In genomic region chr5:176653986-176654385, GRCh38 we compare ENCODE assay signal across 22 cellular contexts. TPM values are rescaled to one million over a fixed set of nuclear protein-coding genes. Genes with fewer than 3 reads are reported as not detected.
DNase-seq lines count a peak whose midpoint lies in the region; ATAC-seq and TF ChIP-seq lines count a peak whose summit lies in the region.
"Had no signal": no experiment of that assay in that cellular context is flagged by ENCODE, and none has a peak within 500 bp of the region (broad histone marks: within the 10 kb centered on the region; RNA-seq: fewer than 3 reads in every experiment).

No MANE protein-coding gene starts in this region.

- no peak overlapping the region for H4K91ac ChIP-seq in H9 (ENCODE audit: insufficient read length, low read depth, low read length)

- no peak overlapping the region for H3K27ac Mint-ChIP-seq in activated T-cell treated with anti-CD3 and anti-CD28 coated beads, Interleukin-2, amount 50 U/mL, for 72 hours
- H3K27ac Mint-ChIP-seq in central memory CD8-positive, alpha-beta T cell (ENCODE audit: low read depth), result peak overlapping the region; percentile 75
- no peak overlapping the region for H3K27ac Mint-ChIP-seq in H9
- H3K27ac Mint-ChIP-seq: activated naive CD4-positive, alpha-beta T cell treated with anti-CD3 and anti-CD28 coated beads, Interleukin-2, amount 10 ng/mL, durations not matched to agents 7 days and 5 days had no signal

- H3K79me1 ChIP-seq in H9 (ENCODE audit: insufficient read depth, low read depth, low read length, poor library complexity, severe bottlenecking), result peaks cover 8% of the 10 kb centered on the region

- no peaks in the 10 kb centered on the region; the same call in 1 of the 2 replicates for H3K79me2 ChIP-seq in H9 (ENCODE audit: insufficient read depth, low read length)

- no peak overlapping the region for H3K9ac ChIP-seq in H9 (ENCODE audit: extremely low read depth, insufficient read length, low read length)

- H4K5ac ChIP-seq in H9 (ENCODE audit: insufficient read length, low read depth, low read length), result no peak overlapping the region

- WGBS in spleen, 5 donors, result 89 to 92% (median 89%) methylated on average over 6 to 8 of the region's 8 CpGs
- no CpG with 5 or more reads among the region's 8 CpGs for WGBS in H9 (ENCODE audit: extremely low coverage, insufficient read length, low lambda C conversion rate)

- no peak for TF ChIP-seq POLR2A in spleen (IDR thresholded peaks at IDR 0.05)

- H2BK20ac ChIP-seq in H9 (ENCODE audit: low read depth, low read length, poor library complexity, severe bottlenecking), result no peak overlapping the region

- no peak overlapping the region for H3K4me2 ChIP-seq in H9 (ENCODE audit: insufficient read depth, insufficient read length, low read length)

- H3K4me3 Mint-ChIP-seq in activated T-cell treated with anti-CD3 and anti-CD28 coated beads, Interleukin-2, amount 50 U/mL, for 72 hours, result peak overlapping the region; percentile 1 to 46
- H3K4me3 Mint-ChIP-seq in central memory CD8-positive, alpha-beta T cell, result no peak overlapping the region
- no peak overlapping the region for H3K4me3 Mint-ChIP-seq in H9
- H3K4me3 Mint-ChIP-seq: activated naive CD4-positive, alpha-beta T cell treated with anti-CD3 and anti-CD28 coated beads, Interleukin-2, amount 10 ng/mL, durations not matched to agents 7 days and 5 days had no signal

- H3K18ac ChIP-seq in H9 (ENCODE audit: insufficient read length, low read depth, low read length), result no peak overlapping the region

- H3T11ph ChIP-seq in H9 (ENCODE audit: low read length), result no peak overlapping the region

- no peak overlapping the region for H3K23ac ChIP-seq in H9 (ENCODE audit: insufficient read length, low read depth, low read length)

- H2BK15ac ChIP-seq in H9 (ENCODE audit: low read depth, low read length), result no peak overlapping the region

- DNase-seq in activated T-cell treated with anti-CD3 and anti-CD28 coated beads, Interleukin-2, amount 50 U/mL, for 72 hours, result no peak
- DNase-seq in activated T-cell treated with anti-CD3 and anti-CD28 coated beads, Interleukin-2, amount 50 U/mL, for 48 hours, result no peak
- DNase-seq in NCI-H2196 (lab: John Stamatoyannopoulos, UW; ENCODE audit: unreplicated experiment) (peak; percentile 35), spleen (peak; percentile 73), NCI-H1048 (lab: John Stamatoyannopoulos, UW) (no peak), GM19238 (ENCODE audit: insufficient read length, low spot score) (no peak), H9 (no peak)
- no peak for DNase-seq in central memory CD8-positive, alpha-beta T cell (ENCODE audit: low spot score in 2 of 2)
- DNase-seq: effector CD4-positive, alpha-beta T cell; left cardiac atrium; NCI-H187 treated with DMSO at 0.1 percent for 48 hours; NCI-H82; right lobe of liver had no signal

- no peak overlapping the region for H3K14ac ChIP-seq in H9 (ENCODE audit: insufficient read depth, low read length)

- no peaks in the 10 kb centered on the region for H4K20me1 ChIP-seq in H9 (ENCODE audit: control insufficient read depth, insufficient read depth, insufficient read length)

- H3K4ac ChIP-seq in H9 (ENCODE audit: low read depth, low read length), result no peak overlapping the region

- H3K23me2 ChIP-seq in H9 (ENCODE audit: insufficient read length, low read depth, low read length, poor library complexity, severe bottlenecking), result no peaks in the 10 kb centered on the region

- intact Hi-C loops in spleen (cut with DNase I; ENCODE audit: low total_unique reads), result no loop called here

- H4K8ac ChIP-seq in H9 (replicated peaks; ENCODE audit: insufficient read length, low read depth, low read length), result no peak overlapping the region

- H3K9me3 Mint-ChIP-seq in activated T-cell treated with anti-CD3 and anti-CD28 coated beads, Interleukin-2, amount 50 U/mL, for 72 hours, result no peaks in the 10 kb centered on the region
- no peaks in the 10 kb centered on the region for H3K9me3 Mint-ChIP-seq in central memory CD8-positive, alpha-beta T cell
- no peaks in the 10 kb centered on the region; a peak in 1 of 5 replicates for H3K9me3 Mint-ChIP-seq in H9
- H3K9me3 Mint-ChIP-seq: activated naive CD4-positive, alpha-beta T cell treated with anti-CD3 and anti-CD28 coated beads, Interleukin-2, amount 10 ng/mL, durations not matched to agents 7 days and 5 days had no signal

- H3K4me1 Mint-ChIP-seq in activated T-cell treated with anti-CD3 and anti-CD28 coated beads, Interleukin-2, amount 50 U/mL, for 72 hours (ENCODE audit: low read depth), result peaks cover 57% of the 10 kb centered on the region
- peaks cover 43% of the 10 kb centered on the region for H3K4me1 Mint-ChIP-seq in central memory CD8-positive, alpha-beta T cell
- H3K4me1 Mint-ChIP-seq in H9, result peaks cover 23 to 30% of the 10 kb centered on the region in 2 experiments

- no peak overlapping the region for H3K56ac ChIP-seq in H9 (ENCODE audit: insufficient read length, low read depth, low read length)

- no peak for ATAC-seq in activated T-cell treated with anti-CD3 and anti-CD28 coated beads, Interleukin-2, amount 50 U/mL, for 72 hours (replicated peaks in 1 of 2)
- no peak for ATAC-seq in central memory CD8-positive, alpha-beta T cell (replicated peaks; ENCODE audit: extremely low read depth, poor library complexity, severe bottlenecking)
- ATAC-seq: left cardiac atrium, Panc1 had no signal

- peaks cover 5% of the 10 kb centered on the region for H3K27me3 Mint-ChIP-seq in activated T-cell treated with anti-CD3 and anti-CD28 coated beads, Interleukin-2, amount 50 U/mL, for 72 hours (ENCODE audit: low read depth)
- no peaks in the 10 kb centered on the region for H3K27me3 Mint-ChIP-seq in central memory CD8-positive, alpha-beta T cell
- H3K27me3 Mint-ChIP-seq in H9 (ENCODE audit: low read depth), result no peaks in the 10 kb centered on the region; the same call in 1 of the 2 replicates
- H3K27me3 Mint-ChIP-seq: activated naive CD4-positive, alpha-beta T cell treated with anti-CD3 and anti-CD28 coated beads, Interleukin-2, amount 10 ng/mL, durations not matched to agents 7 days and 5 days had no signal

- H3K4me1 ChIP-seq in spleen (peaks cover 11 to 71% (median 45%) of the 10 kb centered on the region in 6 donors), H9 (ENCODE audit: insufficient read depth, low read length) (peaks cover 2% of the 10 kb centered on the region; the same call in 1 of the 2 replicates)
- H3K4me1 ChIP-seq: HAP-1 had no signal

- H2AK5ac ChIP-seq in H9 (ENCODE audit: insufficient read length, low read length), result no peak overlapping the region

- H3K27me3 ChIP-seq in spleen (replicated peaks in 1 of 7) (no peaks in the 10 kb centered on the region), H9 (ENCODE audit: insufficient read depth, low read length) (no peaks in the 10 kb centered on the region)
- H3K27me3 ChIP-seq: right lobe of liver had no signal

- no peaks in the 10 kb centered on the region for H3K9me3 ChIP-seq in spleen
- no peaks in the 10 kb centered on the region for H3K9me3 ChIP-seq in H9 (ENCODE audit: control insufficient read depth, low read depth, low read length)
- H3K9me3 ChIP-seq: HAP-1, right lobe of liver, thoracic aorta had no signal

- H3K36me3 Mint-ChIP-seq in activated T-cell treated with anti-CD3 and anti-CD28 coated beads, Interleukin-2, amount 50 U/mL, for 72 hours (ENCODE audit: insufficient read depth in 2 of 2), result peaks cover 4 to 6% of the 10 kb centered on the region in 2 donors
- peaks cover 8% of the 10 kb centered on the region for H3K36me3 Mint-ChIP-seq in central memory CD8-positive, alpha-beta T cell (ENCODE audit: insufficient read depth)
- peaks cover 5 to 36% (median 24%) of the 10 kb centered on the region in 3 experiments; a peak in 6 of 7 replicates for H3K36me3 Mint-ChIP-seq in H9 (ENCODE audit: insufficient read depth in 1 of 3, low read depth in 3 of 3)

- no peak overlapping the region for H3K4me3 ChIP-seq in spleen
- H3K4me3 ChIP-seq: HAP-1, right lobe of liver, thoracic aorta had no signal

- H2BK120ac ChIP-seq in H9 (ENCODE audit: low read depth, low read length, poor library complexity, severe bottlenecking), result no peak overlapping the region

- H3K27ac ChIP-seq in spleen, result peak overlapping the region in 1 of 8 donors; percentile 53
- no peak overlapping the region for H3K27ac ChIP-seq in H9 (ENCODE audit: insufficient read length, low read depth, low read length)
- H3K27ac ChIP-seq: right lobe of liver, thoracic aorta had no signal

- H3K36me3 ChIP-seq in spleen, result peaks cover 0 to 57% (median 28%) of the 10 kb centered on the region in 6 donors
- H3K36me3 ChIP-seq: HAP-1, right lobe of liver had no signal

- H2BK5ac ChIP-seq in H9 (ENCODE audit: insufficient read length, low read length), result no peak overlapping the region

- TF ChIP-seq CTCF in spleen (IDR thresholded peaks at IDR 0.05 in 8 of 11, conservative IDR thresholded peaks at IDR 0.05 in 3 of 11) (no peak), H9 (conservative IDR thresholded peaks at IDR 0.05) (no peak)

- no peak overlapping the region for H2BK12ac ChIP-seq in H9 (ENCODE audit: insufficient read length, low read depth, low read length)

- no peak overlapping the region for H2AFZ ChIP-seq in H9 (ENCODE audit: low read length)

RNA-seq across cellular contexts. Expression of gene TSPAN17, which starts 6.7 kb away (rescaled TPM):
- 10 to 100 TPM; 25.3 to 31.8 TPM for total RNA-seq in activated T-cell treated with anti-CD3 and anti-CD28 coated beads, Interleukin-2, amount 50 U/mL, for 72 hours
- 10 to 100 TPM; 18.4 to 36.4 (median 24.1) TPM for total RNA-seq in spleen
- polyA plus RNA-seq in spleen, result 10 to 100 TPM; 15.3 to 33.3 (median 22.6) TPM
- 46.8 and 51.9 TPM in 2 replicates for total RNA-seq in H9 (2021)

RNA-seq across cellular contexts. Expression of gene EIF4E1B, which starts 23.5 kb away (rescaled TPM):
- not detected for total RNA-seq in activated T-cell treated with anti-CD3 and anti-CD28 coated beads, Interleukin-2, amount 50 U/mL, for 72 hours
- total RNA-seq in spleen (not detected), H9 (2021) (1.3 and 1.8 TPM in 2 replicates)
- polyA plus RNA-seq in spleen, result not detected
- total RNA-seq: activated CD8-positive, alpha-beta memory T cell treated with anti-CD3 and anti-CD28 coated beads for 36 hours; bronchial epithelial cell; HT1080; left cardiac atrium; LHCN-M2; occipital lobe; right lobe of liver; thoracic aorta had no signal

RNA-seq across cellular contexts. Expression of gene SNCB, which starts 23.7 kb away (rescaled TPM):
- total RNA-seq in activated T-cell treated with anti-CD3 and anti-CD28 coated beads, Interleukin-2, amount 50 U/mL, for 72 hours, result under 1 TPM in 1 of 2 donors, not detected in 1; 0.81 TPM
- total RNA-seq in spleen (not detected), H9 (2021) (3.5 and 4.2 TPM in 2 replicates)
- under 1 TPM; 0.19 to 0.41 (median 0.33) TPM for polyA plus RNA-seq in spleen
- total RNA-seq: activated CD8-positive, alpha-beta memory T cell treated with anti-CD3 and anti-CD28 coated beads for 36 hours; bronchial epithelial cell; right lobe of liver; thoracic aorta had no signal

RNA-seq across cellular contexts. Expression of gene GPRIN1, which starts 44.0 kb away (rescaled TPM):
- 1 to 10 TPM; 1.4 to 2.0 TPM for total RNA-seq in activated T-cell treated with anti-CD3 and anti-CD28 coated beads, Interleukin-2, amount 50 U/mL, for 72 hours
- 1 to 10 TPM in 4 of 7 donors, under 1 TPM in 3; 0.52 to 1.3 (median 1.1) TPM for total RNA-seq in spleen
- polyA plus RNA-seq in spleen, result under 1 TPM; 0.13 to 0.48 (median 0.46) TPM
- total RNA-seq in H9 (2021), result 10.8 and 12.1 TPM in 2 replicates

Comparison
In these comparisons a context has a peak if more than half of its experiments do, and no peak if none do; other contexts are left out.
1. DNase-seq: peak in NCI-H2196 (single experiment) and spleen (single experiment); none in activated T-cell treated with anti-CD3 and anti-CD28 coated beads, Interleukin-2, amount 50 U/mL, for 72 hours (0 of 2), activated T-cell treated with anti-CD3 and anti-CD28 coated beads, Interleukin-2, amount 50 U/mL, for 48 hours (0 of 2), central memory CD8-positive, alpha-beta T cell (0 of 2), NCI-H1048 (single experiment), GM19238 (single experiment) and H9 (single experiment).
2. H3K4me3 Mint-ChIP-seq: peak in activated T-cell treated with anti-CD3 and anti-CD28 coated beads, Interleukin-2, amount 50 U/mL, for 72 hours (2 of 2); none in central memory CD8-positive, alpha-beta T cell (single experiment) and H9 (0 of 2).